ENCODE assay signal across 8 cellular contexts in the genomic region with DNA sequence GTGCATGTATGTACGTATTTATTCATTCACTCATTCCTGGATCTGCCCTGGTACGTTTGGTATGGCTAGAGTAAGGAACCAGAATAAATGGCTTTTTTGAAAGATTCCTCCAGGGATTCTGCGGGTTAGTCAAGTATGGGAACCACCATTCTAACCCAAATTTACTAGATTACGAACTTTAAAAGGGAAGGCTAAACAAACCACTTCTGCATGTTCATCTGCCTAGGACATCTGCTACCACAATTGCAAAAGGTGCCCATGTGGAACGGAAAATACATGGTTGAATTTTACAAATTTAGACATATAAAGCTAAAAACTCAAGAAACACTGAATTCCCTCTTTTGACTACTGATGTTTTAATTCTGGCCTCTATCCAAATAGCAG. TPM values are rescaled to one million over a fixed set of nuclear protein-coding genes. Genes with fewer than 3 reads are reported as not detected.
DNase-seq lines count a peak whose midpoint lies in the region; ATAC-seq and TF ChIP-seq lines count a peak whose summit lies in the region.
"Had no signal": no experiment of that assay in that cellular context is flagged by ENCODE, and none has a peak within 500 bp of the region (broad histone marks: within the 10 kb centered on the region; RNA-seq: fewer than 3 reads in every experiment).

No MANE protein-coding gene starts in this region.

- H3K36me3 ChIP-seq in CD8-positive, alpha-beta T cell (ENCODE audit: insufficient read depth, low read length), result no peaks in the 10 kb centered on the region

- TF ChIP-seq CTCF in CD8-positive, alpha-beta T cell (IDR thresholded peaks at IDR 0.05), result no peak
- no peak for TF ChIP-seq CTCF in natural killer cell (IDR thresholded peaks at IDR 0.05)

- CTCF ChIA-PET in CD8-positive, alpha-beta T cell (lab: Charles Lee), result interaction anchor here (0.8 to 3.6 kb wide), 6 partner anchors 11 to 161 kb away, joined by 3 to 9 read pairs (median 4); no protein-coding TSS in a partner anchor
- CTCF ChIA-PET in activated CD8-positive, alpha-beta T cell treated with anti-CD3 and anti-CD28 coated beads, Interleukin-2, amount 10 ng/mL, durations not matched to agents 7 days and 5 days (lab: Charles Lee), result interaction anchor here (0.8 to 6.0 kb wide), 6 partner anchors 9 to 24 kb away, joined by 3 to 51 read pairs (median 4); no protein-coding TSS in a partner anchor

- H3K27ac ChIP-seq in CD8-positive, alpha-beta T cell (ENCODE audit: low read depth, low read length), result peak overlapping the region; percentile 85
- H3K27ac ChIP-seq: VCaP had no signal

- peak overlapping the region; percentile 86 for H3K27ac Mint-ChIP-seq in CD8-positive, alpha-beta T cell
- peak overlapping the region; percentile 87 for H3K27ac Mint-ChIP-seq in activated CD8-positive, alpha-beta T cell treated with anti-CD3 and anti-CD28 coated beads, Interleukin-2, amount 10 ng/mL, durations not matched to agents 7 days and 5 days
- peak overlapping the region; percentile 93 to 96 for H3K27ac Mint-ChIP-seq in natural killer cell

- ATAC-seq in CD8-positive, alpha-beta T cell, result no peak
- ATAC-seq in HG03378 (IDR thresholded peaks at IDR 0.05; ENCODE audit: unreplicated experiment) (peak; percentile 14), natural killer cell (no peak), sciatic nerve (no peak)
- ATAC-seq in activated CD8-positive, alpha-beta T cell treated with anti-CD3 and anti-CD28 coated beads, Interleukin-2, amount 10 ng/mL, durations not matched to agents 7 days and 5 days, result no peak

- H3K4me3 ChIP-seq in CD8-positive, alpha-beta T cell (ENCODE audit: low read depth, low read length), result peak overlapping the region; percentile 21

- intact Hi-C loops in CD8-positive, alpha-beta T cell (cut with DNase I, micrococcal nuclease), result loop anchor here (1.0 to 10.0 kb wide), 5 partner anchors 12 to 1305 kb away; no protein-coding TSS in a partner anchor
- intact Hi-C loops in natural killer cell (cut with micrococcal nuclease) (loop anchor here (2.0 kb wide), 1 partner anchor 15 kb away; no protein-coding TSS in a partner anchor), sciatic nerve (cut with DNase I) (no loop called here)

- no peaks in the 10 kb centered on the region for H3K9me3 ChIP-seq in CD8-positive, alpha-beta T cell (ENCODE audit: low read length)

- no peaks in the 10 kb centered on the region for H3K27me3 Mint-ChIP-seq in CD8-positive, alpha-beta T cell (ENCODE audit: low read depth)
- H3K27me3 Mint-ChIP-seq in activated CD8-positive, alpha-beta T cell treated with anti-CD3 and anti-CD28 coated beads, Interleukin-2, amount 10 ng/mL, durations not matched to agents 7 days and 5 days (ENCODE audit: low read depth), result no peaks in the 10 kb centered on the region
- no peaks in the 10 kb centered on the region for H3K27me3 Mint-ChIP-seq in natural killer cell (ENCODE audit: low read depth in 2 of 2)

- no peaks in the 10 kb centered on the region for H3K9me3 Mint-ChIP-seq in CD8-positive, alpha-beta T cell
- H3K9me3 Mint-ChIP-seq in activated CD8-positive, alpha-beta T cell treated with anti-CD3 and anti-CD28 coated beads, Interleukin-2, amount 10 ng/mL, durations not matched to agents 7 days and 5 days (ENCODE audit: insufficient read depth), result no peaks in the 10 kb centered on the region
- no peaks in the 10 kb centered on the region for H3K9me3 Mint-ChIP-seq in natural killer cell

- H3K27me3 ChIP-seq in CD8-positive, alpha-beta T cell (ENCODE audit: insufficient read depth, low read length), result no peaks in the 10 kb centered on the region

- no peak for DNase-seq in CD8-positive, alpha-beta T cell
- no peak for DNase-seq in activated CD8-positive, alpha-beta T cell treated with anti-CD3 and anti-CD28 coated beads, Interleukin-2, amount 10 ng/mL, durations not matched to agents 7 days and 5 days
- DNase-seq in natural killer cell (no peak), D341Med (ENCODE audit: low spot score) (no peak), sciatic nerve (ENCODE audit: low spot score) (no peak), pons (ENCODE audit: low spot score) (no peak)

- H3K4me1 ChIP-seq in CD8-positive, alpha-beta T cell (ENCODE audit: insufficient read depth, low read length), result peaks cover 88% of the 10 kb centered on the region

- peaks cover 79% of the 10 kb centered on the region for H3K4me1 Mint-ChIP-seq in CD8-positive, alpha-beta T cell (ENCODE audit: low read depth)
- H3K4me1 Mint-ChIP-seq in activated CD8-positive, alpha-beta T cell treated with anti-CD3 and anti-CD28 coated beads, Interleukin-2, amount 10 ng/mL, durations not matched to agents 7 days and 5 days (ENCODE audit: low read depth), result peaks cover 76% of the 10 kb centered on the region
- peaks cover 61 to 83% of the 10 kb centered on the region in 2 donors for H3K4me1 Mint-ChIP-seq in natural killer cell

- H3K36me3 Mint-ChIP-seq in CD8-positive, alpha-beta T cell, result peaks cover 28% of the 10 kb centered on the region
- H3K36me3 Mint-ChIP-seq in activated CD8-positive, alpha-beta T cell treated with anti-CD3 and anti-CD28 coated beads, Interleukin-2, amount 10 ng/mL, durations not matched to agents 7 days and 5 days (ENCODE audit: low read depth), result peaks cover 16% of the 10 kb centered on the region
- H3K36me3 Mint-ChIP-seq in natural killer cell, result no peaks in the 10 kb centered on the region

- POLR2A ChIA-PET in CD8-positive, alpha-beta T cell (lab: Charles Lee), result interaction anchor here (0.6 to 3.0 kb wide), 6 partner anchors 10 to 46 kb away, joined by 3 to 29 read pairs (median 5); no protein-coding TSS in a partner anchor
- POLR2A ChIA-PET in activated CD8-positive, alpha-beta T cell treated with anti-CD3 and anti-CD28 coated beads, Interleukin-2, amount 10 ng/mL, durations not matched to agents 7 days and 5 days (lab: Charles Lee), result interaction anchor here (0.8 to 2.0 kb wide), 6 partner anchors 9 to 35 kb away, joined by 4 to 9 read pairs (median 5); no protein-coding TSS in a partner anchor

- peak overlapping the region; percentile 66 for H3K4me3 Mint-ChIP-seq in CD8-positive, alpha-beta T cell
- H3K4me3 Mint-ChIP-seq in activated CD8-positive, alpha-beta T cell treated with anti-CD3 and anti-CD28 coated beads, Interleukin-2, amount 10 ng/mL, durations not matched to agents 7 days and 5 days, result peak overlapping the region; percentile 59
- peak overlapping the region; percentile 73 for H3K4me3 Mint-ChIP-seq in natural killer cell

RNA-seq across cellular contexts. Expression of a gene that starts 22.1 kb away (rescaled TPM):
- total RNA-seq in CD8-positive, alpha-beta T cell, result 100 to 1,000 TPM; 475 to 490 TPM
- 100 to 1,000 TPM; 137 to 138 TPM for total RNA-seq in activated CD8-positive, alpha-beta T cell treated with anti-CD3 and anti-CD28 coated beads, Interleukin-2, amount 10 ng/mL, durations not matched to agents 7 days and 5 days
- 100 to 1,000 TPM; 437 to 514 (median 457) TPM for total RNA-seq in natural killer cell
- total RNA-seq in sciatic nerve, result 75.9 TPM
